Comparison of ENCODE assay signal across 19 cellular contexts in the genomic region with DNA sequence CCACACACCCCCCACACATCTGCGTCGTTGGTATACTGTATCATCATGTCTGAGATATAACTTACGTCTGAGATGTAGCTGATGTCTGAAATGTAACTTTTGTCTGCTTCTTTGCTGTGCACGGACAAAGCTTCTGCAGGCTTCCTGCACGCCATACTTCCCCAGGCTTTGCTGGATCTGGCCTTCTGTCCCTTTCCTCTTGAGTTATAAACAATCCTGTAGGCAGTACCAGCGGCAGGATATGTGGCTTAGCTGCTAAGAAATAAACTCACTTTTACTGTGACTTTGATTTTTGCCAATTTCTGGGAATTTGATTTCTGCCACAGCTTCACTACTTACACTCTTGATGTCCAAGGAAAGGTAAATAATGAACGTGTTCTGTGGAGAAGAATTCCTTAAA.
"Had no signal": no experiment of that assay in that cellular context is flagged by ENCODE, and none has a peak within 500 bp of the region (broad histone marks: within the 10 kb centered on the region; RNA-seq: fewer than 3 reads in every experiment).

No MANE protein-coding gene starts in this region.

- H3K4me3 Mint-ChIP-seq: activated B cell treated with CpG ODN at 0.5 μM for 24 hours; activated CD8-positive, alpha-beta T cell treated with anti-CD3 and anti-CD28 coated beads, Interleukin-2, amount 10 ng/mL, durations not matched to agents 7 days and 5 days; endodermal cell had no signal

- DNase-seq: activated B cell treated with CpG ODN at 0.5 μM for 24 hours; activated CD4-positive, alpha-beta T cell treated with anti-CD3 and anti-CD28 coated beads, Interleukin-2, amount 10 ng/mL, durations not matched to agents 24 days and 14 days; activated CD8-positive, alpha-beta memory T cell treated with anti-CD3 and anti-CD28 coated beads, Interleukin-2, amount 50 U/mL, for 4 hours; activated CD8-positive, alpha-beta T cell treated with anti-CD3 and anti-CD28 coated beads, Interleukin-2, amount 10 ng/mL, durations not matched to agents 7 days and 5 days; activated naive CD4-positive, alpha-beta T cell; dorsolateral prefrontal cortex; endodermal cell; erythroblast; heart right ventricle; left cardiac atrium; lower lobe of right lung; midbrain; ovary; stimulated activated CD4-positive, alpha-beta T cell treated with anti-CD3 and anti-CD28 coated beads, Interleukin-1b, Interleukin-23, amount 100 ng/mL, for 48 hours; stomach; testis; upper lobe of left lung had no signal

- ATAC-seq: activated CD8-positive, alpha-beta T cell treated with anti-CD3 and anti-CD28 coated beads, Interleukin-2, amount 10 ng/mL, durations not matched to agents 7 days and 5 days; gastroesophageal sphincter; left cardiac atrium; lower lobe of right lung had no signal

- H3K27ac ChIP-seq: cardiac muscle cell, dorsolateral prefrontal cortex, gastroesophageal sphincter, heart right ventricle, lower lobe of right lung, ovary, stomach, testis had no signal

- H3K9me3 Mint-ChIP-seq: activated B cell treated with CpG ODN at 0.5 μM for 24 hours; activated CD4-positive, alpha-beta T cell treated with anti-CD3 and anti-CD28 coated beads, Interleukin-2, amount 10 ng/mL, durations not matched to agents 24 days and 14 days; endodermal cell had no signal

- H3K4me3 ChIP-seq: cardiac muscle cell, dorsolateral prefrontal cortex, gastroesophageal sphincter, heart right ventricle, lower lobe of right lung, ovary, stomach, testis, upper lobe of left lung had no signal

- H3K4me1 ChIP-seq: stomach, testis had no signal

- H3K27me3 Mint-ChIP-seq: activated B cell treated with CpG ODN at 0.5 μM for 24 hours; activated CD4-positive, alpha-beta T cell treated with anti-CD3 and anti-CD28 coated beads, Interleukin-2, amount 10 ng/mL, durations not matched to agents 24 days and 14 days had no signal

- H3K27me3 ChIP-seq: cardiac muscle cell, dorsolateral prefrontal cortex, gastroesophageal sphincter, heart right ventricle, ovary, stomach, testis, upper lobe of left lung had no signal

- H3K27ac Mint-ChIP-seq: activated B cell treated with CpG ODN at 0.5 μM for 24 hours had no signal

- H3K36me3 ChIP-seq: cardiac muscle cell, ovary had no signal

- H3K9me3 ChIP-seq: gastroesophageal sphincter, heart right ventricle, lower lobe of right lung, ovary, stomach, testis, upper lobe of left lung had no signal
